1 cellular context compared by ENCODE assay signal in genomic region chr2:189440644-189440946, GRCh38.
TF ChIP-seq lines count a peak whose summit lies in the region.

No MANE protein-coding gene starts in this region.

TF ChIP-seq in IMR-90, 13 proteins besides CTCF, POLR2A, EP300 and RAD21 (continued from another document):
- TF ChIP-seq MXI1 (IDR thresholded peaks at IDR 0.05; ENCODE audit: borderline replicate concordance, low read depth, low read length) (no peak), NFE2L2 (IDR thresholded peaks at IDR 0.05; ENCODE audit: low read depth, low read length) (no peak), SMC3 (IDR thresholded peaks at IDR 0.05; ENCODE audit: low read depth, low read length) (no peak), USF2 (IDR thresholded peaks at IDR 0.05; ENCODE audit: low read depth, low read length) (no peak), CHD1 (IDR thresholded peaks at IDR 0.05; ENCODE audit: low read depth, low read length) (no peak), BHLHE40 (IDR thresholded peaks at IDR 0.05; ENCODE audit: low read depth, low read length) (no peak), RCOR1 (IDR thresholded peaks at IDR 0.05; ENCODE audit: insufficient replicate concordance, low read length) (no peak)
TF ChIP-seq in IMR-90: peak in this region for 0.
